In genomic region chr12:53062977-53063707, GRCh38 we compare ENCODE assay signal across 17 cellular contexts. TPM values are rescaled to one million over a fixed set of nuclear protein-coding genes. Genes with fewer than 3 reads are reported as not detected.
A peak's percentile ranks its signal among the peaks of the same experiment; 100 is the strongest.
DNase-seq lines count a peak whose midpoint lies in the region; ATAC-seq and TF ChIP-seq lines count a peak whose summit lies in the region.
"Had no signal": no experiment of that assay in that cellular context is flagged by ENCODE, and none has a peak within 500 bp of the region (broad histone marks: within the 10 kb centered on the region; RNA-seq: fewer than 3 reads in every experiment).

No MANE protein-coding gene starts in this region.

- H3K27ac ChIP-seq in caudate nucleus (ENCODE audit: low read depth, low read length) (peak overlapping the region; percentile 48), skeletal muscle tissue (ENCODE audit: low read depth, low read length) (peak overlapping the region; percentile 38)

- no peaks in the 10 kb centered on the region for H3K9me3 ChIP-seq in skeletal muscle tissue (ENCODE audit: control insufficient read depth in 3 of 3, low read length in 3 of 3)

- no peaks in the 10 kb centered on the region; the same call in 1 of the 2 replicates for H3K36me3 Mint-ChIP-seq in HFFc6 (ENCODE audit: low read depth)

- H3K36me3 ChIP-seq in skeletal muscle tissue (ENCODE audit: control insufficient read depth in 3 of 3, insufficient read depth in 3 of 3, low read length in 3 of 3): peaks cover 52 to 58% (median 54%) of the 10 kb centered on the region in 3 donors

- WGBS in lower leg skin, 2 donors: 70 to 79% methylated on average over 12 to 14 of the region's 14 CpGs

- no peaks in the 10 kb centered on the region for H3K27me3 ChIP-seq in skeletal muscle tissue (ENCODE audit: control insufficient read depth in 3 of 3, insufficient read depth in 3 of 3, low read length in 3 of 3)

- ATAC-seq in HG03432 (IDR thresholded peaks at IDR 0.05; ENCODE audit: unreplicated experiment) (no peak), GM19397 (IDR thresholded peaks at IDR 0.05; ENCODE audit: unreplicated experiment) (no peak)
- ATAC-seq: activated CD4-positive, CD25-positive, alpha-beta regulatory T cell treated with anti-CD3 and anti-CD28 coated beads, Interleukin-2, amount 50 U/mL, for 24 hours had no signal

- peak overlapping the region in 1 of 3 donors; percentile 40 for H3K9ac ChIP-seq in skeletal muscle tissue (ENCODE audit: low read depth in 1 of 3, low read length in 3 of 3)

- H3K4me3 Mint-ChIP-seq in HFFc6: no peak overlapping the region
- H3K4me3 Mint-ChIP-seq: CD14-positive monocyte had no signal

- TF ChIP-seq POLR2A in lower leg skin (IDR thresholded peaks at IDR 0.05): no peak

- peak overlapping the region; percentile 74 for H3K27ac Mint-ChIP-seq in HFFc6

- TF ChIP-seq CTCF in HFFc6 (IDR thresholded peaks at IDR 0.05): no peak
- no peak for TF ChIP-seq CTCF in lower leg skin (IDR thresholded peaks at IDR 0.05)

- intact Hi-C loops in lower leg skin (cut with DNase I; ENCODE audit: low total_unique reads): loop anchor here (10.0 kb wide), 1 partner anchor 132 kb away; no protein-coding TSS in a partner anchor

- H3K4me1 ChIP-seq in skeletal muscle tissue (ENCODE audit: control insufficient read depth in 3 of 3, insufficient read depth in 3 of 3, low read length in 3 of 3): peaks cover 62 to 73% (median 64%) of the 10 kb centered on the region in 3 donors

- peaks cover 53% of the 10 kb centered on the region for H3K4me1 Mint-ChIP-seq in HFFc6 (ENCODE audit: low read depth)

- H3K4me3 ChIP-seq in lower leg skin (ENCODE audit: low read depth, poor library complexity, severe bottlenecking) (no peak overlapping the region), skeletal muscle tissue (ENCODE audit: low read length in 3 of 3) (no peak overlapping the region)

- no peaks in the 10 kb centered on the region for H3K9me3 Mint-ChIP-seq in HFFc6

- DNase-seq in HFFc6: no peak
- no peak for DNase-seq in caudate nucleus (lab: John Stamatoyannopoulos, UW)
- peak; percentile 13 to 72 for DNase-seq in lower leg skin (ENCODE audit: low spot score in 2 of 2)
- no peak for DNase-seq in activated CD8-positive, alpha-beta memory T cell treated with anti-CD3 and anti-CD28 coated beads, Interleukin-2, amount 50 U/mL, for 4 hours
- no peak for DNase-seq in midbrain (lab: John Stamatoyannopoulos, UW)
- DNase-seq: activated T-cell treated with anti-CD3 and anti-CD28 coated beads, Interleukin-2, amount 50 U/mL, for 48 hours; NCI-H1092; NCI-H446; occipital lobe; OCI-M1; stimulated activated CD8-positive, alpha-beta memory T cell treated with anti-CD3 and anti-CD28 coated beads, Interleukin-4, amount 100 ng/mL, for 48 hours; SW 1271 had no signal

- H3K27me3 Mint-ChIP-seq in HFFc6 (ENCODE audit: insufficient read depth): peaks cover 32% of the 10 kb centered on the region

RNA-seq across cellular contexts. Expression of gene TNS2, which starts 13.3 kb away (rescaled TPM):
- 10 to 100 TPM; 44.3 to 69.2 (median 58.9) TPM for total RNA-seq in HFFc6 (2021; fragmentation: NEBNext Ultra II Directional; extraction: Animal tissue kit (Norgen Biotek cat#: 25700))
- total RNA-seq in lower leg skin: 10 to 100 TPM; 21.8 to 87.1 (median 65.9) TPM
- 21.9 TPM for total RNA-seq in skeletal muscle tissue

RNA-seq across cellular contexts. Expression of gene SPRYD3, which starts 16.0 kb away (rescaled TPM):
- total RNA-seq in HFFc6 (2021; fragmentation: NEBNext Ultra II Directional; extraction: Animal tissue kit (Norgen Biotek cat#: 25700)): 10 to 100 TPM; 50.5 to 59.4 (median 54.9) TPM
- 10 to 100 TPM; 21.0 to 39.5 (median 28.4) TPM for total RNA-seq in lower leg skin
- total RNA-seq in skeletal muscle tissue: 13.0 TPM

RNA-seq across cellular contexts. Expression of gene IGFBP6, which starts 34.3 kb away (rescaled TPM):
- total RNA-seq in HFFc6 (2021; fragmentation: NEBNext Ultra II Directional; extraction: Animal tissue kit (Norgen Biotek cat#: 25700)): 100 to 1,000 TPM; 317 to 444 (median 430) TPM
- total RNA-seq in lower leg skin (100 to 1,000 TPM in 1 of 4 donors, 10 to 100 TPM in 3; 22.0 to 508 (median 68.9) TPM), skeletal muscle tissue (89.8 TPM)

RNA-seq across cellular contexts. Expression of gene SOAT2, which starts 40.1 kb away (rescaled TPM):
- under 1 TPM; 0.12 to 0.34 (median 0.18) TPM for total RNA-seq in HFFc6 (2021; fragmentation: NEBNext Ultra II Directional; extraction: Animal tissue kit (Norgen Biotek cat#: 25700))
- total RNA-seq in lower leg skin (under 1 TPM in 2 of 4 donors, not detected in 2; 0.26 to 0.63 TPM), skeletal muscle tissue (under 0.01 TPM)
- total RNA-seq: occipital lobe had no signal

RNA-seq across cellular contexts. Expression of gene EIF4B, which starts 56.9 kb away (rescaled TPM):
- 100 to 1,000 TPM; 376 to 437 (median 392) TPM for total RNA-seq in HFFc6 (2021; fragmentation: NEBNext Ultra II Directional; extraction: Animal tissue kit (Norgen Biotek cat#: 25700))
- 100 to 1,000 TPM; 499 to 623 (median 546) TPM for total RNA-seq in lower leg skin
- total RNA-seq in skeletal muscle tissue: 1,005 TPM

Comparison
In these comparisons a context has a peak if more than half of its experiments do, and no peak if none do; other contexts are left out.
1. DNase-seq: peak in lower leg skin (2 of 2); none in HFFc6 (single experiment), caudate nucleus (0 of 61), activated CD8-positive, alpha-beta memory T cell treated with anti-CD3 and anti-CD28 coated beads, Interleukin-2, amount 50 U/mL, for 4 hours (single experiment) and midbrain (single experiment).